ENCODE assay signal across 9 cellular contexts in genomic region chr3:29759443-29760033, GRCh38.
A peak's percentile ranks its signal among the peaks of the same experiment; 100 is the strongest.
DNase-seq lines count a peak whose midpoint lies in the region; ATAC-seq lines count a peak whose summit lies in the region.
"Had no signal": no experiment of that assay in that cellular context is flagged by ENCODE, and none has a peak within 500 bp of the region (broad histone marks: within the 10 kb centered on the region; RNA-seq: fewer than 3 reads in every experiment).

No MANE protein-coding gene starts in this region.

- 70 to 86% (median 80%) methylated on average over 9 of the region's 9 CpGs for WGBS in adipose tissue, 3 donors

- peak overlapping the region; percentile 76 for H3K27ac ChIP-seq in adipose tissue (ENCODE audit: low read depth, low read length)

- H3K4me3 Mint-ChIP-seq in stimulated activated effector memory CD8-positive, alpha-beta T cell treated with anti-CD3 and anti-CD28 coated beads, Interleukin-12 subunit alpha, Interleukin-12 subunit beta, amount 100 ng/mL, for 72 hours: no peak overlapping the region
- H3K4me3 Mint-ChIP-seq: natural killer cell treated with Interleukin-12 subunit alpha and Interleukin-12 subunit beta and Interleukin-15 and Interleukin-18, amount 100 ng/mL, for 72 hours had no signal

- no peak overlapping the region for H3K27ac Mint-ChIP-seq in stimulated activated effector memory CD8-positive, alpha-beta T cell treated with anti-CD3 and anti-CD28 coated beads, Interleukin-12 subunit alpha, Interleukin-12 subunit beta, amount 100 ng/mL, for 72 hours
- H3K27ac Mint-ChIP-seq: natural killer cell treated with Interleukin-12 subunit alpha and Interleukin-12 subunit beta and Interleukin-15 and Interleukin-18, amount 100 ng/mL, for 72 hours had no signal

- H3K4me1 Mint-ChIP-seq in stimulated activated effector memory CD8-positive, alpha-beta T cell treated with anti-CD3 and anti-CD28 coated beads, Interleukin-12 subunit alpha, Interleukin-12 subunit beta, amount 100 ng/mL, for 72 hours: no peaks in the 10 kb centered on the region

- peaks cover 3% of the 10 kb centered on the region for H3K9me3 Mint-ChIP-seq in stimulated activated effector memory CD8-positive, alpha-beta T cell treated with anti-CD3 and anti-CD28 coated beads, Interleukin-12 subunit alpha, Interleukin-12 subunit beta, amount 100 ng/mL, for 72 hours

- DNase-seq in NCI-H1048 (lab: John Stamatoyannopoulos, UW): peak; percentile 69
- peak; percentile 5 for DNase-seq in iPS-NIHi11 (ENCODE audit: low spot score)
- peak; percentile 28 for DNase-seq in stromal cell of bone marrow (ENCODE audit: low read depth)
- DNase-seq in stimulated activated effector memory CD8-positive, alpha-beta T cell treated with anti-CD3 and anti-CD28 coated beads, Interleukin-12 subunit alpha, Interleukin-12 subunit beta, amount 100 ng/mL, for 72 hours (ENCODE audit: low spot score in 2 of 2): no peak
- DNase-seq in NCI-H526 treated with DMSO at 0.1 percent for 48 hours (lab: John Stamatoyannopoulos, UW): no peak
- no peak for DNase-seq in GM19240 (ENCODE audit: insufficient read length, low spot score)

- ATAC-seq in stimulated activated effector memory CD8-positive, alpha-beta T cell treated with anti-CD3 and anti-CD28 coated beads, Interleukin-12 subunit alpha, Interleukin-12 subunit beta, amount 100 ng/mL, for 72 hours: no peak
- ATAC-seq in GM18519 (IDR thresholded peaks at IDR 0.05; ENCODE audit: low FRiP score, unreplicated experiment): no peak
- ATAC-seq: natural killer cell treated with Interleukin-12 subunit alpha and Interleukin-12 subunit beta and Interleukin-15 and Interleukin-18, amount 100 ng/mL, for 72 hours had no signal

- H3K36me3 Mint-ChIP-seq in stimulated activated effector memory CD8-positive, alpha-beta T cell treated with anti-CD3 and anti-CD28 coated beads, Interleukin-12 subunit alpha, Interleukin-12 subunit beta, amount 100 ng/mL, for 72 hours: no peaks in the 10 kb centered on the region
- H3K36me3 Mint-ChIP-seq: natural killer cell treated with Interleukin-12 subunit alpha and Interleukin-12 subunit beta and Interleukin-15 and Interleukin-18, amount 100 ng/mL, for 72 hours had no signal

Comparison
In these comparisons a context has a peak if more than half of its experiments do, and no peak if none do; other contexts are left out.
1. DNase-seq: peak in NCI-H1048 (single experiment), iPS-NIHi11 (single experiment) and stromal cell of bone marrow (single experiment); none in stimulated activated effector memory CD8-positive, alpha-beta T cell treated with anti-CD3 and anti-CD28 coated beads, Interleukin-12 subunit alpha, Interleukin-12 subunit beta, amount 100 ng/mL, for 72 hours (0 of 2), NCI-H526 treated with DMSO at 0.1 percent for 48 hours (single experiment) and GM19240 (single experiment).